1 cellular context compared by ENCODE assay signal in the genomic region with DNA sequence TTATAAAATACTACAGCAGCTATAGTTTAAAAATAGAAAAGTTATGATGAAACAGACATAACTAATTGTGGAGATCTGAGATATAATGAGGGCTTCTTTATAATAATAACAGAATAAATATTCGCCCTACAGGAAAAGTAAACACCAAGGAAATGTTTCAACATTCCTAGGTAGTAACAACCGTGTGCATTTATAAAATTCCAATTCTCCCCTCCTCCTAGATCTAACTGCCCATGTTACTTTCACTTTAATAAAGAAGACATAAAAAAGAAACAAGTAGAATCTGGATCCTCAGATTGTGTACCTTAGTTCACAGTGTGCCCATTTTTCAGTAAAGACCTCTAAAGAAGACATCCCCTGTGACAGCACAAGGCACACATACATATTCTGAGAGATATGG.
TF ChIP-seq lines count a peak whose summit lies in the region.

No MANE protein-coding gene starts in this region.

TF ChIP-seq in SK-N-SH, 30 proteins besides CTCF, POLR2A, EP300 and RAD21 (continued from another document):
- no peak for TF ChIP-seq FOXM1 (IDR thresholded peaks at IDR 0.05; ENCODE audit: low read depth)
- no peak for TF ChIP-seq ELF1 (IDR thresholded peaks at IDR 0.05)
- TF ChIP-seq, protein P1, sequence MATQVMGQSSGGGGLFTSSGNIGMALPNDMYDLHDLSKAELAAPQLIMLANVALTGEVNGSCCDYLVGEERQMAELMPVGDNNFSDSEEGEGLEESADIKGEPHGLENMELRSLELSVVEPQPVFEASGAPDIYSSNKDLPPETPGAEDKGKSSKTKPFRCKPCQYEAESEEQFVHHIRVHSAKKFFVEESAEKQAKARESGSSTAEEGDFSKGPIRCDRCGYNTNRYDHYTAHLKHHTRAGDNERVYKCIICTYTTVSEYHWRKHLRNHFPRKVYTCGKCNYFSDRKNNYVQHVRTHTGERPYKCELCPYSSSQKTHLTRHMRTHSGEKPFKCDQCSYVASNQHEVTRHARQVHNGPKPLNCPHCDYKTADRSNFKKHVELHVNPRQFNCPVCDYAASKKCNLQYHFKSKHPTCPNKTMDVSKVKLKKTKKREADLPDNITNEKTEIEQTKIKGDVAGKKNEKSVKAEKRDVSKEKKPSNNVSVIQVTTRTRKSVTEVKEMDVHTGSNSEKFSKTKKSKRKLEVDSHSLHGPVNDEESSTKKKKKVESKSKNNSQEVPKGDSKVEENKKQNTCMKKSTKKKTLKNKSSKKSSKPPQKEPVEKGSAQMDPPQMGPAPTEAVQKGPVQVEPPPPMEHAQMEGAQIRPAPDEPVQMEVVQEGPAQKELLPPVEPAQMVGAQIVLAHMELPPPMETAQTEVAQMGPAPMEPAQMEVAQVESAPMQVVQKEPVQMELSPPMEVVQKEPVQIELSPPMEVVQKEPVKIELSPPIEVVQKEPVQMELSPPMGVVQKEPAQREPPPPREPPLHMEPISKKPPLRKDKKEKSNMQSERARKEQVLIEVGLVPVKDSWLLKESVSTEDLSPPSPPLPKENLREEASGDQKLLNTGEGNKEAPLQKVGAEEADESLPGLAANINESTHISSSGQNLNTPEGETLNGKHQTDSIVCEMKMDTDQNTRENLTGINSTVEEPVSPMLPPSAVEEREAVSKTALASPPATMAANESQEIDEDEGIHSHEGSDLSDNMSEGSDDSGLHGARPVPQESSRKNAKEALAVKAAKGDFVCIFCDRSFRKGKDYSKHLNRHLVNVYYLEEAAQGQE (IDR thresholded peaks at IDR 0.05; ENCODE audit: low read depth, low read length), result no peak
- no peak for TF ChIP-seq RFX5 (IDR thresholded peaks at IDR 0.05; ENCODE audit: low read length)
- TF ChIP-seq YY1 (IDR thresholded peaks at IDR 0.05; ENCODE audit: low read depth), result no peak
- no peak for TF ChIP-seq TCF12 (IDR thresholded peaks at IDR 0.05)
- TF ChIP-seq NRF1 (IDR thresholded peaks at IDR 0.05; ENCODE audit: low read depth, low read length), result no peak
